9 cellular contexts compared by ENCODE assay signal in the genomic region with DNA sequence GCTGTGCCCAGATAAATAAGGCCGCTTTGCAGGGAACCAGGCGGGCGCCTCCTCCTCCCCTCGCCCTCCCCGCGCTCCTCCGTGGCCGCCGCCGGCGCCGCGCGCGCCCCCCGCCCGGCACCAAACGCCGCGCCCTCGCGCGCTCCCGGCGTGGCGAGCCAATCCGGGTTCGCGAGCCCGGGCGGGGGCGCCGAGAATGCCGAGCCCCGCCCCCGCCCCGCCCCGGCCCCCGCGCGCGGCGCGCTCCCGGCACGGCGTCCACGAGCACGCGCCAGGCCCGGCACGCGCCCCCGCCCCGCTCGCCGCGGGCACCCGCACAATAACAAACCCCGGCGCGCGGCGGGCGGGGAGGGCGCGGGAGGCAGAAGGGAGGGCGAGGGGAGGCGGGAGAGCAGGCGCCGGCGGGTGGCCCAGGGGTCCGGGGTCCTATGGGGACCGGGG. TPM values are rescaled to one million over a fixed set of nuclear protein-coding genes. Genes with fewer than 3 reads are reported as not detected.
DNase-seq lines count a peak whose midpoint lies in the region; ATAC-seq and TF ChIP-seq lines count a peak whose summit lies in the region.
"Had no signal": no experiment of that assay in that cellular context is flagged by ENCODE, and none has a peak within 500 bp of the region (broad histone marks: within the 10 kb centered on the region; RNA-seq: fewer than 3 reads in every experiment).

A gene with protein sequence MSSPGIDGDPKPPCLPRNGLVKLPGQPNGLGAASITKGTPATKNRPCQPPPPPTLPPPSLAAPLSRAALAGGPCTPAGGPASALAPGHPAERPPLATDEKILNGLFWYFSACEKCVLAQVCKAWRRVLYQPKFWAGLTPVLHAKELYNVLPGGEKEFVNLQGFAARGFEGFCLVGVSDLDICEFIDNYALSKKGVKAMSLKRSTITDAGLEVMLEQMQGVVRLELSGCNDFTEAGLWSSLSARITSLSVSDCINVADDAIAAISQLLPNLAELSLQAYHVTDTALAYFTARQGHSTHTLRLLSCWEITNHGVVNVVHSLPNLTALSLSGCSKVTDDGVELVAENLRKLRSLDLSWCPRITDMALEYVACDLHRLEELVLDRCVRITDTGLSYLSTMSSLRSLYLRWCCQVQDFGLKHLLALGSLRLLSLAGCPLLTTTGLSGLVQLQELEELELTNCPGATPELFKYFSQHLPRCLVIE (minus strand): TSS at position 54 of the 441 bp plus-strand sequence. CDS start 8,396 bp downstream, outside the sequence.

- H3K4me3 ChIP-seq in coronary artery, result peak within 1 kb of the TSS; percentile 57

- H3K27me3 Mint-ChIP-seq in osteocyte (ENCODE audit: unreplicated experiment), result peaks cover 44% of the 10 kb centered on the region

- TF ChIP-seq CTCF in coronary artery (IDR thresholded peaks at IDR 0.05), result no peak
- no peak for TF ChIP-seq CTCF in osteocyte (IDR thresholded peaks at IDR 0.05)

- H3K27ac Mint-ChIP-seq in osteocyte (ENCODE audit: unreplicated experiment), result no peak within 1 kb of the TSS

- no peaks in the 10 kb centered on the region for H3K9me3 Mint-ChIP-seq in osteocyte (ENCODE audit: unreplicated experiment)

- no peaks in the 10 kb centered on the region for H3K36me3 Mint-ChIP-seq in osteocyte (ENCODE audit: unreplicated experiment)

- H3K4me3 Mint-ChIP-seq in osteocyte (ENCODE audit: unreplicated experiment), result peak within 1 kb of the TSS; percentile 47

- no peak for ATAC-seq in GM21825 (IDR thresholded peaks at IDR 0.05; ENCODE audit: unreplicated experiment)

- no peak within 1 kb of the TSS for H3K27ac ChIP-seq in coronary artery

- peak; percentile 88 to 98 (median 92) for DNase-seq in NCI-H1417 (lab: John Stamatoyannopoulos, UW)
- DNase-seq in NCI-H1417 treated with DMSO at 0.1 percent for 48 hours (lab: John Stamatoyannopoulos, UW), result no peak
- peak; percentile 91 for DNase-seq in NCI-H2196 (lab: John Stamatoyannopoulos, UW; ENCODE audit: unreplicated experiment)
- DNase-seq in coronary artery (ENCODE audit: low spot score), result no peak
- no peak for DNase-seq in osteocyte (ENCODE audit: extremely low spot score, unreplicated experiment)
- DNase-seq in NK-92 (lab: John Stamatoyannopoulos, UW; ENCODE audit: unreplicated experiment), result no peak
- DNase-seq in AML-193 (lab: John Stamatoyannopoulos, UW), result no peak
- DNase-seq: ACHN had no signal

- peaks cover 20% of the 10 kb centered on the region for H3K4me1 Mint-ChIP-seq in osteocyte (ENCODE audit: unreplicated experiment)

RNA-seq across cellular contexts. Expression of the gene that starts here (rescaled TPM):
- total RNA-seq in osteocyte, result 0.32 and 0.44 TPM in 2 replicates

Comparison
In these comparisons a context has a peak if more than half of its experiments do, and no peak if none do; other contexts are left out.
1. DNase-seq: peak in NCI-H1417 (3 of 3) and NCI-H2196 (single experiment); none in NCI-H1417 treated with DMSO at 0.1 percent for 48 hours (single experiment), coronary artery (single experiment), osteocyte (single experiment), NK-92 (single experiment) and AML-193 (0 of 2).